In the genomic region with DNA sequence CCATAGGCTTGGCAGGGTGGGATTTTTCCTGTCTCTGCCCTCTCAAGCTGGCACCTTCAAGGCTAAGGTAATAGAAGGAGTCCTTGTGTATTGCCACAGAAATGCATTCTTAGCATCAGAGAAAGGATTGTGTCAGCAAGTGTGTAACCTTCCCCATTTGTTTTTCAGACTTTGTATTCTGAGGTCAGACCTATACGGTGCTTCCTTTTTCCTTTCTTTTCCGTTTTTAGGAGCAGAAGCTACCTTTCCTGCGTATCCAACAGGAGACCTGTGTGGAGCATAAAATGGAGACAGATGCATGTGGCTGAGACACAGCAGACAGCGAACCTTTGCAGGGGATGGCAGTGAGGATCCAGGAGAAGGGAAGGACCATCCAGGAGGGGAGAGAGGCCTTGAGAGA, we compare ENCODE assay signal across 1 cellular context.
TF ChIP-seq lines count a peak whose summit lies in the region.

No MANE protein-coding gene starts in this region.

TF ChIP-seq in K562, 482 proteins besides CTCF, POLR2A, EP300 and RAD21 (continues in another document):
- TF ChIP-seq XRCC5 (IDR thresholded peaks at IDR 0.05; ENCODE audit: low read depth, low read length), result no peak
- TF ChIP-seq, protein P1, sequence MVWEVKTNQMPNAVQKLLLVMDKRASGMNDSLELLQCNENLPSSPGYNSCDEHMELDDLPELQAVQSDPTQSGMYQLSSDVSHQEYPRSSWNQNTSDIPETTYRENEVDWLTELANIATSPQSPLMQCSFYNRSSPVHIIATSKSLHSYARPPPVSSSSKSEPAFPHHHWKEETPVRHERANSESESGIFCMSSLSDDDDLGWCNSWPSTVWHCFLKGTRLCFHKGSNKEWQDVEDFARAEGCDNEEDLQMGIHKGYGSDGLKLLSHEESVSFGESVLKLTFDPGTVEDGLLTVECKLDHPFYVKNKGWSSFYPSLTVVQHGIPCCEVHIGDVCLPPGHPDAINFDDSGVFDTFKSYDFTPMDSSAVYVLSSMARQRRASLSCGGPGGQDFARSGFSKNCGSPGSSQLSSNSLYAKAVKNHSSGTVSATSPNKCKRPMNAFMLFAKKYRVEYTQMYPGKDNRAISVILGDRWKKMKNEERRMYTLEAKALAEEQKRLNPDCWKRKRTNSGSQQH (CRISPR knock-in tag; IDR thresholded peaks at IDR 0.05), result no peak
- TF ChIP-seq DNMT1 (IDR thresholded peaks at IDR 0.05), result no peak
- no peak for TF ChIP-seq HEY1 (CRISPR knock-in tag; IDR thresholded peaks at IDR 0.05; ENCODE audit: borderline replicate concordance)
- no peak for TF ChIP-seq ZNF224 (CRISPR knock-in tag; IDR thresholded peaks at IDR 0.05)
- 0 out of 2 replicates have a peak, but pooled peaks have one; percentile 16 for TF ChIP-seq ZNF785 (CRISPR knock-in tag; IDR thresholded peaks at IDR 0.05)
- TF ChIP-seq DACH1 (IDR thresholded peaks at IDR 0.05; ENCODE audit: partially characterized antibody), result no peak
- TF ChIP-seq, protein P2, sequence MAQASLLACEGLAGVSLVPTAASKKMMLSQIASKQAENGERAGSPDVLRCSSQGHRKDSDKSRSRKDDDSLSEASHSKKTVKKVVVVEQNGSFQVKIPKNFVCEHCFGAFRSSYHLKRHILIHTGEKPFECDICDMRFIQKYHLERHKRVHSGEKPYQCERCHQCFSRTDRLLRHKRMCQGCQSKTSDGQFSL (CRISPR knock-in tag; IDR thresholded peaks at IDR 0.05), result 0 out of 2 replicates have a peak, but pooled peaks have one; percentile 41
- TF ChIP-seq, protein P2 (tag; IDR thresholded peaks at IDR 0.05), result no peak; a peak in 1 of 4 replicates
- no peak for TF ChIP-seq CSDE1 (IDR thresholded peaks at IDR 0.05)
- TF ChIP-seq RBM25 (IDR thresholded peaks at IDR 0.05; ENCODE audit: low read depth, low read length, severe bottlenecking), result no peak
- no peak for TF ChIP-seq TEAD2 (tag; IDR thresholded peaks at IDR 0.05)
- TF ChIP-seq SP1 (CRISPR knock-in tag; IDR thresholded peaks at IDR 0.05), result no peak
- TF ChIP-seq, protein P3, sequence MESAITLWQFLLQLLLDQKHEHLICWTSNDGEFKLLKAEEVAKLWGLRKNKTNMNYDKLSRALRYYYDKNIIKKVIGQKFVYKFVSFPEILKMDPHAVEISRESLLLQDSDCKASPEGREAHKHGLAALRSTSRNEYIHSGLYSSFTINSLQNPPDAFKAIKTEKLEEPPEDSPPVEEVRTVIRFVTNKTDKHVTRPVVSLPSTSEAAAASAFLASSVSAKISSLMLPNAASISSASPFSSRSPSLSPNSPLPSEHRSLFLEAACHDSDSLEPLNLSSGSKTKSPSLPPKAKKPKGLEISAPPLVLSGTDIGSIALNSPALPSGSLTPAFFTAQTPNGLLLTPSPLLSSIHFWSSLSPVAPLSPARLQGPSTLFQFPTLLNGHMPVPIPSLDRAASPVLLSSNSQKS (CRISPR knock-in tag; IDR thresholded peaks at IDR 0.05), result 0 out of 2 replicates have a peak, but pooled peaks have one; percentile 66
- TF ChIP-seq KLF10 (CRISPR knock-in tag; IDR thresholded peaks at IDR 0.05), result no peak
- no peak for TF ChIP-seq NFIC (IDR thresholded peaks at IDR 0.05)
- TF ChIP-seq, protein P4, sequence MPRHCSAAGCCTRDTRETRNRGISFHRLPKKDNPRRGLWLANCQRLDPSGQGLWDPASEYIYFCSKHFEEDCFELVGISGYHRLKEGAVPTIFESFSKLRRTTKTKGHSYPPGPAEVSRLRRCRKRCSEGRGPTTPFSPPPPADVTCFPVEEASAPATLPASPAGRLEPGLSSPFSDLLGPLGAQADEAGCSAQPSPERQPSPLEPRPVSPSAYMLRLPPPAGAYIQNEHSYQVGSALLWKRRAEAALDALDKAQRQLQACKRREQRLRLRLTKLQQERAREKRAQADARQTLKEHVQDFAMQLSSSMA (CRISPR knock-in tag; IDR thresholded peaks at IDR 0.05), result 0 out of 2 replicates have a peak, but pooled peaks have one; percentile 35
- TF ChIP-seq, protein P5, sequence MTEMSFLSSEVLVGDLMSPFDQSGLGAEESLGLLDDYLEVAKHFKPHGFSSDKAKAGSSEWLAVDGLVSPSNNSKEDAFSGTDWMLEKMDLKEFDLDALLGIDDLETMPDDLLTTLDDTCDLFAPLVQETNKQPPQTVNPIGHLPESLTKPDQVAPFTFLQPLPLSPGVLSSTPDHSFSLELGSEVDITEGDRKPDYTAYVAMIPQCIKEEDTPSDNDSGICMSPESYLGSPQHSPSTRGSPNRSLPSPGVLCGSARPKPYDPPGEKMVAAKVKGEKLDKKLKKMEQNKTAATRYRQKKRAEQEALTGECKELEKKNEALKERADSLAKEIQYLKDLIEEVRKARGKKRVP (CRISPR knock-in tag; IDR thresholded peaks at IDR 0.05), result peak; percentile 49; the same call in 1 of the 2 replicates
- TF ChIP-seq, protein P6, sequence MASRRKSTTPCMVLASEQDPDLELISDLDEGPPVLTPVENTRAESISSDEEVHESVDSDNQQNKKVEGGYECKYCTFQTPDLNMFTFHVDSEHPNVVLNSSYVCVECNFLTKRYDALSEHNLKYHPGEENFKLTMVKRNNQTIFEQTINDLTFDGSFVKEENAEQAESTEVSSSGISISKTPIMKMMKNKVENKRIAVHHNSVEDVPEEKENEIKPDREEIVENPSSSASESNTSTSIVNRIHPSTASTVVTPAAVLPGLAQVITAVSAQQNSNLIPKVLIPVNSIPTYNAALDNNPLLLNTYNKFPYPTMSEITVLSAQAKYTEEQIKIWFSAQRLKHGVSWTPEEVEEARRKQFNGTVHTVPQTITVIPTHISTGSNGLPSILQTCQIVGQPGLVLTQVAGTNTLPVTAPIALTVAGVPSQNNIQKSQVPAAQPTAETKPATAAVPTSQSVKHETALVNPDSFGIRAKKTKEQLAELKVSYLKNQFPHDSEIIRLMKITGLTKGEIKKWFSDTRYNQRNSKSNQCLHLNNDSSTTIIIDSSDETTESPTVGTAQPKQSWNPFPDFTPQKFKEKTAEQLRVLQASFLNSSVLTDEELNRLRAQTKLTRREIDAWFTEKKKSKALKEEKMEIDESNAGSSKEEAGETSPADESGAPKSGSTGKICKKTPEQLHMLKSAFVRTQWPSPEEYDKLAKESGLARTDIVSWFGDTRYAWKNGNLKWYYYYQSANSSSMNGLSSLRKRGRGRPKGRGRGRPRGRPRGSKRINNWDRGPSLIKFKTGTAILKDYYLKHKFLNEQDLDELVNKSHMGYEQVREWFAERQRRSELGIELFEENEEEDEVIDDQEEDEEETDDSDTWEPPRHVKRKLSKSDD (conservative IDR thresholded peaks at IDR 0.05; ENCODE audit: low read length), result no peak
- TF ChIP-seq SMARCC2 (IDR thresholded peaks at IDR 0.05; ENCODE audit: low read depth), result no peak
- peak in 1 of 2 experiments; percentile 43; a peak in 1 of 4 replicates for TF ChIP-seq MAZ (CRISPR knock-in tag; conservative IDR thresholded peaks at IDR 0.05 in 1 of 2, IDR thresholded peaks at IDR 0.05 in 1 of 2)
- TF ChIP-seq PHB (CRISPR knock-in tag; IDR thresholded peaks at IDR 0.05), result no peak
- TF ChIP-seq, protein P7, sequence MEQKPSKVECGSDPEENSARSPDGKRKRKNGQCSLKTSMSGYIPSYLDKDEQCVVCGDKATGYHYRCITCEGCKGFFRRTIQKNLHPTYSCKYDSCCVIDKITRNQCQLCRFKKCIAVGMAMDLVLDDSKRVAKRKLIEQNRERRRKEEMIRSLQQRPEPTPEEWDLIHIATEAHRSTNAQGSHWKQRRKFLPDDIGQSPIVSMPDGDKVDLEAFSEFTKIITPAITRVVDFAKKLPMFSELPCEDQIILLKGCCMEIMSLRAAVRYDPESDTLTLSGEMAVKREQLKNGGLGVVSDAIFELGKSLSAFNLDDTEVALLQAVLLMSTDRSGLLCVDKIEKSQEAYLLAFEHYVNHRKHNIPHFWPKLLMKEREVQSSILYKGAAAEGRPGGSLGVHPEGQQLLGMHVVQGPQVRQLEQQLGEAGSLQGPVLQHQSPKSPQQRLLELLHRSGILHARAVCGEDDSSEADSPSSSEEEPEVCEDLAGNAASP (IDR thresholded peaks at IDR 0.05), result no peak
- TF ChIP-seq, protein P8, sequence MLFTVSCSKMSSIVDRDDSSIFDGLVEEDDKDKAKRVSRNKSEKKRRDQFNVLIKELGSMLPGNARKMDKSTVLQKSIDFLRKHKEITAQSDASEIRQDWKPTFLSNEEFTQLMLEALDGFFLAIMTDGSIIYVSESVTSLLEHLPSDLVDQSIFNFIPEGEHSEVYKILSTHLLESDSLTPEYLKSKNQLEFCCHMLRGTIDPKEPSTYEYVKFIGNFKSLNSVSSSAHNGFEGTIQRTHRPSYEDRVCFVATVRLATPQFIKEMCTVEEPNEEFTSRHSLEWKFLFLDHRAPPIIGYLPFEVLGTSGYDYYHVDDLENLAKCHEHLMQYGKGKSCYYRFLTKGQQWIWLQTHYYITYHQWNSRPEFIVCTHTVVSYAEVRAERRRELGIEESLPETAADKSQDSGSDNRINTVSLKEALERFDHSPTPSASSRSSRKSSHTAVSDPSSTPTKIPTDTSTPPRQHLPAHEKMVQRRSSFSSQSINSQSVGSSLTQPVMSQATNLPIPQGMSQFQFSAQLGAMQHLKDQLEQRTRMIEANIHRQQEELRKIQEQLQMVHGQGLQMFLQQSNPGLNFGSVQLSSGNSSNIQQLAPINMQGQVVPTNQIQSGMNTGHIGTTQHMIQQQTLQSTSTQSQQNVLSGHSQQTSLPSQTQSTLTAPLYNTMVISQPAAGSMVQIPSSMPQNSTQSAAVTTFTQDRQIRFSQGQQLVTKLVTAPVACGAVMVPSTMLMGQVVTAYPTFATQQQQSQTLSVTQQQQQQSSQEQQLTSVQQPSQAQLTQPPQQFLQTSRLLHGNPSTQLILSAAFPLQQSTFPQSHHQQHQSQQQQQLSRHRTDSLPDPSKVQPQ (CRISPR knock-in tag; IDR thresholded peaks at IDR 0.05; ENCODE audit: borderline replicate concordance), result 0 out of 2 replicates have a peak, but pooled peaks have one; percentile 27
- TF ChIP-seq TCF7 (IDR thresholded peaks at IDR 0.05; ENCODE audit: borderline replicate concordance), result no peak
- TF ChIP-seq ZZZ3 (IDR thresholded peaks at IDR 0.05), result no peak
- TF ChIP-seq RBM17 (IDR thresholded peaks at IDR 0.05; ENCODE audit: borderline replicate concordance, low read depth, low read length), result no peak
- peak; percentile 77 for TF ChIP-seq ZNF583 (CRISPR knock-in tag; IDR thresholded peaks at IDR 0.05)
- TF ChIP-seq ZEB2 (IDR thresholded peaks at IDR 0.05), result no peak
- TF ChIP-seq ZNF408 (CRISPR knock-in tag; IDR thresholded peaks at IDR 0.05; ENCODE audit: low read depth), result no peak
- no peak for TF ChIP-seq NR2C1 (IDR thresholded peaks at IDR 0.05)
- 0 out of 2 replicates have a peak, but pooled peaks have one; percentile 43 for TF ChIP-seq NR2C1 (tag; IDR thresholded peaks at IDR 0.05)
- no peak for TF ChIP-seq TAL1 (IDR thresholded peaks at IDR 0.05)
- TF ChIP-seq ZNF707 (CRISPR knock-in tag; conservative IDR thresholded peaks at IDR 0.05), result no peak
- no peak for TF ChIP-seq ZNF77 (CRISPR knock-in tag; IDR thresholded peaks at IDR 0.05)
- no peak for TF ChIP-seq MAFK (IDR thresholded peaks at IDR 0.05; ENCODE audit: low read length)
- TF ChIP-seq KDM1A (IDR thresholded peaks at IDR 0.05), result no peak
- no peak for TF ChIP-seq MYBL2 (IDR thresholded peaks at IDR 0.05; ENCODE audit: low read depth)
- TF ChIP-seq MYBL2 (CRISPR knock-in tag; IDR thresholded peaks at IDR 0.05; ENCODE audit: borderline replicate concordance), result no peak
- TF ChIP-seq COPS2 (conservative IDR thresholded peaks at IDR 0.05), result no peak
- TF ChIP-seq HCFC1 (IDR thresholded peaks at IDR 0.05; ENCODE audit: low read depth, low read length), result no peak
- TF ChIP-seq, protein P9, sequence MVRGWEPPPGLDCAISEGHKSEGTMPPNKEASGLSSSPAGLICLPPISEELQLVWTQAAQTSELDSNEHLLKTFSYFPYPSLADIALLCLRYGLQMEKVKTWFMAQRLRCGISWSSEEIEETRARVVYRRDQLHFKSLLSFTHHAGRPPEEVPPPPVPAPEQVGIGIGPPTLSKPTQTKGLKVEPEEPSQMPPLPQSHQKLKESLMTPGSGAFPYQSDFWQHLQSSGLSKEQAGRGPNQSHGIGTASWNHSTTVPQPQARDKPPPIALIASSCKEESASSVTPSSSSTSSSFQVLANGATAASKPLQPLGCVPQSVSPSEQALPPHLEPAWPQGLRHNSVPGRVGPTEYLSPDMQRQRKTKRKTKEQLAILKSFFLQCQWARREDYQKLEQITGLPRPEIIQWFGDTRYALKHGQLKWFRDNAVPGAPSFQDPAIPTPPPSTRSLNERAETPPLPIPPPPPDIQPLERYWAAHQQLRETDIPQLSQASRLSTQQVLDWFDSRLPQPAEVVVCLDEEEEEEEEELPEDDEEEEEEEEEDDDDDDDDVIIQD (CRISPR knock-in tag; IDR thresholded peaks at IDR 0.05), result 0 out of 2 replicates have a peak, but pooled peaks have one; percentile 56
- TF ChIP-seq ZNF444 (CRISPR knock-in tag; IDR thresholded peaks at IDR 0.05), result 0 out of 2 replicates have a peak, but pooled peaks have one; percentile 18
- TF ChIP-seq TSC22D4 (tag; IDR thresholded peaks at IDR 0.05), result no peak
- TF ChIP-seq, protein P10, sequence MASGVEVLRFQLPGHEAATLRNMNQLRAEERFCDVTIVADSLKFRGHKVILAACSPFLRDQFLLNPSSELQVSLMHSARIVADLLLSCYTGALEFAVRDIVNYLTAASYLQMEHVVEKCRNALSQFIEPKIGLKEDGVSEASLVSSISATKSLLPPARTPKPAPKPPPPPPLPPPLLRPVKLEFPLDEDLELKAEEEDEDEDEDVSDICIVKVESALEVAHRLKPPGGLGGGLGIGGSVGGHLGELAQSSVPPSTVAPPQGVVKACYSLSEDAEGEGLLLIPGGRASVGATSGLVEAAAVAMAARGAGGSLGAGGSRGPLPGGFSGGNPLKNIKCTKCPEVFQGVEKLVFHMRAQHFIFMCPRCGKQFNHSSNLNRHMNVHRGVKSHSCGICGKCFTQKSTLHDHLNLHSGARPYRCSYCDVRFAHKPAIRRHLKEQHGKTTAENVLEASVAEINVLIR (CRISPR knock-in tag; IDR thresholded peaks at IDR 0.05), result no peak
- TF ChIP-seq, protein P11, sequence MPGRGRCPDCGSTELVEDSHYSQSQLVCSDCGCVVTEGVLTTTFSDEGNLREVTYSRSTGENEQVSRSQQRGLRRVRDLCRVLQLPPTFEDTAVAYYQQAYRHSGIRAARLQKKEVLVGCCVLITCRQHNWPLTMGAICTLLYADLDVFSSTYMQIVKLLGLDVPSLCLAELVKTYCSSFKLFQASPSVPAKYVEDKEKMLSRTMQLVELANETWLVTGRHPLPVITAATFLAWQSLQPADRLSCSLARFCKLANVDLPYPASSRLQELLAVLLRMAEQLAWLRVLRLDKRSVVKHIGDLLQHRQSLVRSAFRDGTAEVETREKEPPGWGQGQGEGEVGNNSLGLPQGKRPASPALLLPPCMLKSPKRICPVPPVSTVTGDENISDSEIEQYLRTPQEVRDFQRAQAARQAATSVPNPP (IDR thresholded peaks at IDR 0.05; ENCODE audit: borderline replicate concordance, insufficient read depth, insufficient read length), result no peak
- TF ChIP-seq, protein P12, sequence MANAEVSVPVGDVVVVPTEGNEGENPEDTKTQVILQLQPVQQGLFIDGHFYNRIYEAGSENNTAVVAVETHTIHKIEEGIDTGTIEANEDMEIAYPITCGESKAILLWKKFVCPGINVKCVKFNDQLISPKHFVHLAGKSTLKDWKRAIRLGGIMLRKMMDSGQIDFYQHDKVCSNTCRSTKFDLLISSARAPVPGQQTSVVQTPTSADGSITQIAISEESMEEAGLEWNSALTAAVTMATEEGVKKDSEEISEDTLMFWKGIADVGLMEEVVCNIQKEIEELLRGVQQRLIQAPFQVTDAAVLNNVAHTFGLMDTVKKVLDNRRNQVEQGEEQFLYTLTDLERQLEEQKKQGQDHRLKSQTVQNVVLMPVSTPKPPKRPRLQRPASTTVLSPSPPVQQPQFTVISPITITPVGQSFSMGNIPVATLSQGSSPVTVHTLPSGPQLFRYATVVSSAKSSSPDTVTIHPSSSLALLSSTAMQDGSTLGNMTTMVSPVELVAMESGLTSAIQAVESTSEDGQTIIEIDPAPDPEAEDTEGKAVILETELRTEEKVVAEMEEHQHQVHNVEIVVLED (CRISPR knock-in tag; IDR thresholded peaks at IDR 0.05), result peak; percentile 18; the same call in 1 of the 2 replicates
